8 cellular contexts compared by ENCODE assay signal in genomic region chr6:32971581-32972352, GRCh38. TPM values are rescaled to one million over a fixed set of nuclear protein-coding genes. Genes with fewer than 3 reads are reported as not detected.
DNase-seq lines count a peak whose midpoint lies in the region; ATAC-seq and TF ChIP-seq lines count a peak whose summit lies in the region.

No MANE protein-coding gene starts in this region.

- H2AFZ ChIP-seq in Loucy (ENCODE audit: low read length), result no peak overlapping the region

- peak overlapping the region; percentile 97 for H3K4me3 ChIP-seq in H7 (ENCODE audit: insufficient read depth, low read depth, low read length)
- H3K4me3 ChIP-seq in Loucy (ENCODE audit: low read length, poor library complexity, severe bottlenecking), result peak overlapping the region; percentile 96
- peak overlapping the region; percentile 60 for H3K4me3 ChIP-seq in RWPE2 (ENCODE audit: severe bottlenecking)

- intact Hi-C loops in natural killer cell (cut with micrococcal nuclease), result loop anchor here (2.0 to 5.0 kb wide), 5 partner anchors 31 to 794 kb away; partner anchors contain the start of genes AGPAT1, HLA-DMB, PSMB8 and RNF5

- no peaks in the 10 kb centered on the region for H3K9me3 Mint-ChIP-seq in natural killer cell

- ATAC-seq in RWPE2 (ENCODE audit: low read depth) (peak; percentile 73), natural killer cell (peak; percentile 48 to 76 (median 62))

- peak overlapping the region; percentile 96 for H3K4me3 Mint-ChIP-seq in natural killer cell

- peaks cover 85% of the 10 kb centered on the region for H3K79me2 ChIP-seq in Loucy (ENCODE audit: insufficient read depth, low read length)

- H3K27me3 ChIP-seq in H7 (ENCODE audit: control insufficient read depth, insufficient read depth, low read length) (no peaks in the 10 kb centered on the region), Loucy (ENCODE audit: insufficient read depth, low read length, poor library complexity, severe bottlenecking) (peaks cover 42% of the 10 kb centered on the region), RWPE2 (ENCODE audit: insufficient read depth, poor library complexity, severe bottlenecking) (no peaks in the 10 kb centered on the region)

- H3K27me3 Mint-ChIP-seq in natural killer cell (ENCODE audit: low read depth in 2 of 2), result no peaks in the 10 kb centered on the region

- peaks cover 2% of the 10 kb centered on the region for H3K4me1 ChIP-seq in ES-I3 (ENCODE audit: insufficient read depth, low read length)
- H3K4me1 ChIP-seq in Loucy (ENCODE audit: insufficient read depth, low read length, poor library complexity, severe bottlenecking), result peaks cover 29% of the 10 kb centered on the region
- H3K4me1 ChIP-seq in RWPE2 (ENCODE audit: insufficient read depth, poor library complexity, severe bottlenecking), result no peaks in the 10 kb centered on the region

- peak overlapping the region; percentile 93 for H3K4me2 ChIP-seq in Loucy (ENCODE audit: low read depth, low read length, poor library complexity, severe bottlenecking)

- DNase-seq in H7 (peak; percentile 95), RWPE2 (ENCODE audit: low spot score) (peak; percentile 99), fibroblast of peridontal ligament (ENCODE audit: extremely low read depth) (peak; percentile 100), natural killer cell (peak; percentile 100)
- DNase-seq in activated effector memory CD4-positive, alpha-beta T cell treated with Interleukin-2 at 50 U/mL for 16 hours, result peak; percentile 99
- DNase-seq in stimulated activated naive CD4-positive, alpha-beta T cell (lab: John Stamatoyannopoulos, UW), result peak; percentile 99 to 100 (median 100)

- H3K36me3 Mint-ChIP-seq in natural killer cell, result peaks cover 31% of the 10 kb centered on the region

- no peaks in the 10 kb centered on the region for H3K9me2 ChIP-seq in Loucy (replicated peaks; ENCODE audit: low read depth, low read length)

- peaks cover 49% of the 10 kb centered on the region for H4K20me1 ChIP-seq in Loucy (ENCODE audit: insufficient read depth, low read length, poor library complexity, severe bottlenecking)

- H3K27ac ChIP-seq in RWPE2 (ENCODE audit: poor library complexity, severe bottlenecking), result peak overlapping the region; percentile 99

- H3F3A ChIP-seq in Loucy (ENCODE audit: low read depth), result peaks cover 15% of the 10 kb centered on the region; the same call in 1 of the 2 replicates

- peaks cover 38% of the 10 kb centered on the region for H3K36me3 ChIP-seq in ES-I3 (ENCODE audit: insufficient read depth, low read length)
- peaks cover 40% of the 10 kb centered on the region for H3K36me3 ChIP-seq in H7 (replicated peaks; ENCODE audit: control insufficient read depth, insufficient read depth, low read length)
- H3K36me3 ChIP-seq in Loucy (ENCODE audit: insufficient read depth, low read length), result peaks cover 52% of the 10 kb centered on the region
- peaks cover 61% of the 10 kb centered on the region for H3K36me3 ChIP-seq in RWPE2 (ENCODE audit: low read depth)

- H3K27ac Mint-ChIP-seq in natural killer cell, result peak overlapping the region; percentile 91 to 97

- TF ChIP-seq CTCF in Loucy (conservative IDR thresholded peaks at IDR 0.05; ENCODE audit: low read length), result no peak
- no peak for TF ChIP-seq CTCF in RWPE2 (IDR thresholded peaks at IDR 0.05; ENCODE audit: poor library complexity, severe bottlenecking)
- no peak for TF ChIP-seq CTCF in natural killer cell (IDR thresholded peaks at IDR 0.05)

- H3K9ac ChIP-seq in ES-I3 (ENCODE audit: low read depth, low read length), result peak overlapping the region; percentile 99
- H3K9ac ChIP-seq in Loucy (ENCODE audit: low read depth, low read length, poor library complexity, severe bottlenecking), result peak overlapping the region; percentile 100

- peaks cover 77 to 85% of the 10 kb centered on the region in 2 donors for H3K4me1 Mint-ChIP-seq in natural killer cell

- no peaks in the 10 kb centered on the region for H3K9me3 ChIP-seq in ES-I3 (ENCODE audit: control insufficient read depth, insufficient read depth, low read length)
- H3K9me3 ChIP-seq in Loucy (ENCODE audit: insufficient read depth, low read depth, low read length), result no peaks in the 10 kb centered on the region
- no peaks in the 10 kb centered on the region for H3K9me3 ChIP-seq in RWPE2 (ENCODE audit: severe bottlenecking)

RNA-seq across cellular contexts. Expression of gene BRD2, which starts 3.4 kb away (rescaled TPM):
- total RNA-seq in H7 (2014; rRNA removed; shearing (Covaris generic)), result 121 and 182 TPM in 2 replicates
- 100 to 1,000 TPM; 653 to 886 (median 714) TPM for total RNA-seq in natural killer cell

RNA-seq across cellular contexts. Expression of gene HLA-DMA, which starts 18.9 kb away (rescaled TPM):
- total RNA-seq in H7 (2014; rRNA removed; shearing (Covaris generic)), result 1.9 and 4.1 TPM in 2 replicates
- total RNA-seq in natural killer cell, result 10 to 100 TPM; 39.2 to 57.5 (median 48.1) TPM

RNA-seq across cellular contexts. Expression of gene HLA-DMB, which starts 30.9 kb away (rescaled TPM):
- 0.17 and 0.55 TPM in 2 replicates for total RNA-seq in H7 (2014; rRNA removed; shearing (Covaris generic))
- 10 to 100 TPM; 19.5 to 28.1 (median 23.0) TPM for total RNA-seq in natural killer cell

RNA-seq across cellular contexts. Expression of gene HLA-DOA, which starts 37.6 kb away (rescaled TPM):
- 2.3 and 6.1 TPM in 2 replicates for total RNA-seq in H7 (2014; rRNA removed; shearing (Covaris generic))
- 1 to 10 TPM; 1.2 to 4.3 (median 3.6) TPM for total RNA-seq in natural killer cell

Comparison
In these comparisons a context has a peak if more than half of its experiments do, and no peak if none do; other contexts are left out.
1. Peak in every context shown above with its lines: DNase-seq, ATAC-seq, H3K4me3 ChIP-seq and H3K27ac ChIP-seq.
2. RNA of gene HLA-DMB, which starts 30.9 kb away (total RNA-seq): 19.5 to 28.1 TPM in natural killer cell; 0.17 to 0.55 TPM in H7; every median in the first group is over 10 times any median in the second.